In genomic region chr1:61133048-61134019, GRCh38 we compare ENCODE assay signal across 15 cellular contexts. TPM values are rescaled to one million over a fixed set of nuclear protein-coding genes. Genes with fewer than 3 reads are reported as not detected.
DNase-seq lines count a peak whose midpoint lies in the region; ATAC-seq and TF ChIP-seq lines count a peak whose summit lies in the region.
"Had no signal": no experiment of that assay in that cellular context is flagged by ENCODE, and none has a peak within 500 bp of the region (broad histone marks: within the 10 kb centered on the region; RNA-seq: fewer than 3 reads in every experiment).

No MANE protein-coding gene starts in this region.

- peak overlapping the region; percentile 50 for H3K4me2 ChIP-seq in neural progenitor cell
- no peak overlapping the region for H3K4me2 ChIP-seq in trophoblast cell (ENCODE audit: low read length)

- no peak overlapping the region for H3K14ac ChIP-seq in trophoblast cell (ENCODE audit: low read length)

- H3F3A ChIP-seq in neural progenitor cell (ENCODE audit: low read depth), result peaks cover 6% of the 10 kb centered on the region

- TF ChIP-seq CTCF in heart right ventricle (IDR thresholded peaks at IDR 0.05), result no peak
- TF ChIP-seq CTCF in endodermal cell (conservative IDR thresholded peaks at IDR 0.05), result no peak
- no peak for TF ChIP-seq CTCF in neural progenitor cell (IDR thresholded peaks at IDR 0.05)
- TF ChIP-seq CTCF in vagina (IDR thresholded peaks at IDR 0.05), result no peak

- H4K12ac ChIP-seq in trophoblast cell (ENCODE audit: low read depth, low read length), result no peak overlapping the region

- H3K9me3 ChIP-seq in heart right ventricle (no peaks in the 10 kb centered on the region), endodermal cell (ENCODE audit: control insufficient read depth, low read length) (no peaks in the 10 kb centered on the region), neural progenitor cell (ENCODE audit: low read depth) (no peaks in the 10 kb centered on the region), vagina (no peaks in the 10 kb centered on the region), trophoblast cell (ENCODE audit: insufficient read depth, low read depth, low read length) (no peaks in the 10 kb centered on the region)
- H3K9me3 ChIP-seq: adrenal gland had no signal

- H3K4me1 Mint-ChIP-seq in endodermal cell (peaks cover 17% of the 10 kb centered on the region), neural progenitor cell (peaks cover 22% of the 10 kb centered on the region)
- H3K4me1 Mint-ChIP-seq: immature natural killer cell had no signal

- peak in 5 of 8 donors; percentile 9 to 55 (median 34) for ATAC-seq in heart right ventricle
- no peak for ATAC-seq in Right ventricle myocardium inferior
- no peak for ATAC-seq in GM19452 (IDR thresholded peaks at IDR 0.05; ENCODE audit: unreplicated experiment)
- no peak for ATAC-seq in HG03432 (IDR thresholded peaks at IDR 0.05; ENCODE audit: unreplicated experiment)

- no peaks in the 10 kb centered on the region for H3K79me2 ChIP-seq in neural progenitor cell (ENCODE audit: low read depth)
- H3K79me2 ChIP-seq in trophoblast cell (ENCODE audit: control insufficient read depth, insufficient read depth, low read length, poor library complexity), result no peaks in the 10 kb centered on the region

- H3K27me3 Mint-ChIP-seq in endodermal cell (ENCODE audit: insufficient read depth) (no peaks in the 10 kb centered on the region), neural progenitor cell (ENCODE audit: insufficient read depth, low read depth) (peaks cover 2% of the 10 kb centered on the region)

- H2AK5ac ChIP-seq in trophoblast cell (ENCODE audit: low read length), result no peak overlapping the region

- H2BK12ac ChIP-seq in trophoblast cell (ENCODE audit: low read length), result no peak overlapping the region

- intact Hi-C loops in heart right ventricle (cut with DNase I) (no loop called here), Right ventricle myocardium inferior (cut with DNase I) (no loop called here), vagina (cut with DNase I) (no loop called here)

- H3K4me3 Mint-ChIP-seq in endodermal cell, result no peak overlapping the region
- no peak overlapping the region for H3K4me3 Mint-ChIP-seq in neural progenitor cell
- H3K4me3 Mint-ChIP-seq: immature natural killer cell, nephron progenitor cell had no signal

- TF ChIP-seq POLR2A in vagina (IDR thresholded peaks at IDR 0.05), result no peak

- H3K4ac ChIP-seq in trophoblast cell (ENCODE audit: low read depth, low read length), result no peak overlapping the region

- no peak overlapping the region for H3K9ac ChIP-seq in endodermal cell (ENCODE audit: extremely low read depth, low read length, poor library complexity, severe bottlenecking)
- no peak overlapping the region for H3K9ac ChIP-seq in neural progenitor cell
- no peak overlapping the region for H3K9ac ChIP-seq in trophoblast cell (ENCODE audit: low read length)

- no peaks in the 10 kb centered on the region for H3K9me3 Mint-ChIP-seq in endodermal cell
- no peaks in the 10 kb centered on the region for H3K9me3 Mint-ChIP-seq in neural progenitor cell
- H3K9me3 Mint-ChIP-seq: immature natural killer cell, nephron progenitor cell had no signal

- WGBS in heart right ventricle, 2 donors, result 78 to 79% methylated on average over 6 of the region's 6 CpGs
- WGBS in endodermal cell (ENCODE audit: insufficient coverage in 1 of 2, insufficient read length in 1 of 2), 2 experiments, result 88 to 94% methylated on average over 3 to 6 of the region's 6 CpGs
- no CpG with 5 or more reads among the region's 6 CpGs for WGBS in trophoblast cell (ENCODE audit: extremely low coverage, insufficient coverage, insufficient read length)

- H4K8ac ChIP-seq in trophoblast cell (ENCODE audit: low read depth, low read length), result no peak overlapping the region

- H3K27ac ChIP-seq in heart right ventricle, result peak overlapping the region in 9 of 10 donors; percentile 43 to 85 (median 71)
- H3K27ac ChIP-seq in endodermal cell (ENCODE audit: low read depth, low read length), result peak overlapping the region; percentile 55
- peak overlapping the region; percentile 7 for H3K27ac ChIP-seq in neural progenitor cell
- H3K27ac ChIP-seq in vagina, result peak overlapping the region; percentile 51
- H3K27ac ChIP-seq in trophoblast cell (ENCODE audit: low read depth, low read length), result no peak overlapping the region

- H3K79me1 ChIP-seq in trophoblast cell (ENCODE audit: low read length), result no peaks in the 10 kb centered on the region

- H3K27me3 ChIP-seq in heart right ventricle, result no peaks in the 10 kb centered on the region
- no peaks in the 10 kb centered on the region for H3K27me3 ChIP-seq in endodermal cell (ENCODE audit: control insufficient read depth, insufficient read depth, low read length, poor library complexity, severe bottlenecking)
- no peaks in the 10 kb centered on the region for H3K27me3 ChIP-seq in neural progenitor cell
- H3K27me3 ChIP-seq in vagina, result no peaks in the 10 kb centered on the region
- H3K27me3 ChIP-seq in trophoblast cell (ENCODE audit: insufficient read depth, low read length), result no peaks in the 10 kb centered on the region
- H3K27me3 ChIP-seq: adrenal gland had no signal

- H4K20me1 ChIP-seq in neural progenitor cell (ENCODE audit: low read depth), result no peaks in the 10 kb centered on the region

- H3K4me1 ChIP-seq in heart right ventricle, result peaks cover 14 to 50% (median 33%) of the 10 kb centered on the region in 9 donors
- H3K4me1 ChIP-seq in endodermal cell (ENCODE audit: control insufficient read depth, insufficient read depth, low read length), result no peaks in the 10 kb centered on the region
- H3K4me1 ChIP-seq in neural progenitor cell, result peaks cover 16% of the 10 kb centered on the region
- peaks cover 31% of the 10 kb centered on the region for H3K4me1 ChIP-seq in vagina
- H3K4me1 ChIP-seq in trophoblast cell (ENCODE audit: control insufficient read depth in 1 of 2, insufficient read depth in 2 of 2, low read length in 2 of 2), result no peaks in the 10 kb centered on the region

- no peak overlapping the region for H3K18ac ChIP-seq in trophoblast cell (ENCODE audit: low read length)

- no peak for DNase-seq in heart right ventricle
- DNase-seq in Right ventricle myocardium inferior (ENCODE audit: missing footprints), result no peak
- no peak for DNase-seq in endodermal cell
- DNase-seq in neural progenitor cell (ENCODE audit: low spot score), result no peak
- no peak for DNase-seq in vagina (ENCODE audit: extremely low spot score in 2 of 2)
- DNase-seq in trophoblast cell, result no peak
- DNase-seq: adrenal gland; DMS53; immature natural killer cell; Kasumi-1; nephron progenitor cell; stimulated activated naive CD4-positive, alpha-beta T cell; T1000 had no signal

- H3K4me3 ChIP-seq in heart right ventricle, result peak overlapping the region in 5 of 10 donors; percentile 10 to 32 (median 16)
- no peak overlapping the region for H3K4me3 ChIP-seq in endodermal cell (ENCODE audit: low read length)
- no peak overlapping the region for H3K4me3 ChIP-seq in neural progenitor cell
- peak overlapping the region in 1 of 2 donors; percentile 23 for H3K4me3 ChIP-seq in vagina
- H3K4me3 ChIP-seq in trophoblast cell (ENCODE audit: low read depth, low read length), result no peak overlapping the region

- H2AFZ ChIP-seq in neural progenitor cell (replicated peaks) (no peak overlapping the region), trophoblast cell (ENCODE audit: insufficient read depth, low read length, poor library complexity) (no peak overlapping the region)

- no peak overlapping the region for H2BK120ac ChIP-seq in trophoblast cell (ENCODE audit: insufficient read depth, low read length, poor library complexity)

- no peak overlapping the region for H3K27ac Mint-ChIP-seq in endodermal cell
- no peak overlapping the region for H3K27ac Mint-ChIP-seq in neural progenitor cell
- H3K27ac Mint-ChIP-seq: immature natural killer cell, nephron progenitor cell had no signal

- no peaks in the 10 kb centered on the region for H3K36me3 Mint-ChIP-seq in endodermal cell (ENCODE audit: low read depth)
- peaks cover 2% of the 10 kb centered on the region for H3K36me3 Mint-ChIP-seq in neural progenitor cell
- H3K36me3 Mint-ChIP-seq: immature natural killer cell had no signal

- H2BK5ac ChIP-seq in trophoblast cell (ENCODE audit: low read depth, low read length, poor library complexity), result no peak overlapping the region

- no peak overlapping the region for H4K91ac ChIP-seq in trophoblast cell (ENCODE audit: low read depth, low read length)

- no peaks in the 10 kb centered on the region for H3K36me3 ChIP-seq in heart right ventricle
- no peaks in the 10 kb centered on the region for H3K36me3 ChIP-seq in endodermal cell (ENCODE audit: control insufficient read depth, insufficient read depth, low read length)
- no peaks in the 10 kb centered on the region for H3K36me3 ChIP-seq in neural progenitor cell
- H3K36me3 ChIP-seq in vagina, result no peaks in the 10 kb centered on the region
- no peaks in the 10 kb centered on the region for H3K36me3 ChIP-seq in trophoblast cell (ENCODE audit: control insufficient read depth in 1 of 2, insufficient read depth in 2 of 2, low read length in 2 of 2)
- H3K36me3 ChIP-seq: adrenal gland had no signal

- H3K23ac ChIP-seq in trophoblast cell (ENCODE audit: low read length), result no peak overlapping the region

RNA-seq across cellular contexts. Expression of gene NFIA, which starts 51.0 kb away (rescaled TPM):
- total RNA-seq in heart right ventricle (100 to 1,000 TPM in 4 of 10 donors, 10 to 100 TPM in 6; 82.4 to 117 (median 97.5) TPM), Right ventricle myocardium inferior (97.6 TPM), endodermal cell (1 to 10 TPM; 2.3 to 3.8 TPM), neural progenitor cell (ENCODE audit: low replicate concordance) (1.7 and 5.3 TPM in 2 replicates), vagina (59.2 TPM)
- 10 to 100 TPM; 11.2 to 24.9 TPM for polyA plus RNA-seq in heart right ventricle
- polyA plus RNA-seq in endodermal cell (2013, experiment 1 of 2), result 3.7 TPM
- polyA plus RNA-seq in endodermal cell (2013, experiment 2 of 2), result 5.1 TPM
- polyA plus RNA-seq in trophoblast cell (2013), result 0.12 and 0.23 TPM in 2 replicates

Comparison
In these comparisons a context has a peak if more than half of its experiments do, and no peak if none do; other contexts are left out.
1. ATAC-seq: peak in heart right ventricle (5 of 8); none in Right ventricle myocardium inferior (single experiment), GM19452 (single experiment) and HG03432 (single experiment).